In the genomic region with DNA sequence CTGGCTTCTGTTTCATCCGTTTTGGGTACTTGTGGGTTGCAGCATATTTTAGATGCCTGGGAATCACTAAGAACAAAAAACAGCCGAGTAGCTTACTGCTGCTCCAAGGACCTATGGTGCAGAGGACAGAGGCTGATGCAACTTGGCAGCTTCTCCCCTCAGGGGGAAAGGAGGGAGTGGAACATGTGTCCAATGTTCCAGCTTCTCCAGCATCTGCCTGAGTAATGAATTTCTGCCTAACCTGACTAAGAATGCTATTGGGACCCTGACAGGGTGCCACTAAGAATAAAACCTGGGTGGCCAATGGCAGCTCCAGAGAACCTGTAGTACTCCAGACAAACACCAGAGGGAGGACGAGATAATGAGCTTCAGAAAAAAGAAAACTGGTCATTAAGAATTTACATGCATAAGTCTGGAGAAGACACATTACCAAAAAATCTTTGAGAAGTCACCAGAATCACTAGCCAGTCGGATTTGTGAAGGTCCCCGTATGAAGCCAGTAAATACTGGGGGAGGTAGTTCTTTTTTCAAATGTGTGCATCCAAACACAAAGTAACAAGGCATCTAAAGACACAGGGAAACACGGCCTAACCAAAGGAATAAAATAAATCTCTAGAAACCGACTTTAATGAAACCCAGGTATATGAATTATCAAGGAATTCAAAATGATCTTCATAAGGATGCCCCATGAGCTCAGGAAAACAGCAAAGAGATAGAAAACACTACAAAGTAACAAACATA, we compare ENCODE assay signal across 8 cellular contexts.
DNase-seq lines count a peak whose midpoint lies in the region; ATAC-seq and TF ChIP-seq lines count a peak whose summit lies in the region.

No MANE protein-coding gene starts in this region.

- H3K36me3 ChIP-seq in Karpas-422 (ENCODE audit: insufficient read depth, low read length) = no peaks in the 10 kb centered on the region
- H3K36me3 ChIP-seq in prostate gland = no peaks in the 10 kb centered on the region
- H3K36me3 ChIP-seq in gastroesophageal sphincter = no peaks in the 10 kb centered on the region

- H4K20me1 ChIP-seq in Karpas-422 (ENCODE audit: insufficient read depth, low read depth, low read length) = no peaks in the 10 kb centered on the region

- H2AFZ ChIP-seq in Karpas-422 (ENCODE audit: low read length) = no peak overlapping the region

- peak; percentile 57 for TF ChIP-seq CTCF in GM10266 (IDR thresholded peaks at IDR 0.05; ENCODE audit: control insufficient read depth, insufficient read depth, low read depth, missing control alignments)
- peak in 3 of 4 experiments; percentile 25 to 41 (median 39) for TF ChIP-seq CTCF in prostate gland (IDR thresholded peaks at IDR 0.05)
- peak in 1 of 4 experiments; percentile 28 for TF ChIP-seq CTCF in gastroesophageal sphincter (IDR thresholded peaks at IDR 0.05)

- no peak for TF ChIP-seq EP300 in gastroesophageal sphincter (IDR thresholded peaks at IDR 0.05)

- no peak overlapping the region for H3K4me2 ChIP-seq in Karpas-422 (ENCODE audit: low read depth, low read length, poor library complexity, severe bottlenecking)

- H3K4me3 ChIP-seq in Karpas-422 (ENCODE audit: low read length) (no peak overlapping the region), prostate gland (no peak overlapping the region), gastroesophageal sphincter (no peak overlapping the region)

- no peaks in the 10 kb centered on the region for H3K9me3 ChIP-seq in Karpas-422 (ENCODE audit: low read length)
- H3K9me3 ChIP-seq in prostate gland = no peaks in the 10 kb centered on the region
- no peaks in the 10 kb centered on the region for H3K9me3 ChIP-seq in gastroesophageal sphincter

- H3K27ac ChIP-seq in Karpas-422 (ENCODE audit: low read length) (no peak overlapping the region), prostate gland (no peak overlapping the region), gastroesophageal sphincter (no peak overlapping the region)

- no peaks in the 10 kb centered on the region for H3K9me2 ChIP-seq in Karpas-422 (replicated peaks; ENCODE audit: insufficient read depth, low read length)

- H3K27me3 ChIP-seq in Karpas-422 (ENCODE audit: low read length) (no peaks in the 10 kb centered on the region), prostate gland (replicated peaks; ENCODE audit: insufficient read depth) (no peaks in the 10 kb centered on the region), gastroesophageal sphincter (no peaks in the 10 kb centered on the region)

- H3K9ac ChIP-seq in Karpas-422 (ENCODE audit: low read length) = no peak overlapping the region

- 70% methylated on average over 7 of the region's 7 CpGs for WGBS in prostate gland
- WGBS in gastroesophageal sphincter (ENCODE audit: low coverage in 1 of 2), 2 donors = 14 to 63% methylated on average over 1 to 6 of the region's 7 CpGs

- TF ChIP-seq POLR2A in prostate gland (IDR thresholded peaks at IDR 0.05) = no peak
- TF ChIP-seq POLR2A in gastroesophageal sphincter (IDR thresholded peaks at IDR 0.05) = no peak

- DNase-seq in GM10266 (ENCODE audit: extremely low spot score) (peak; percentile 33), Karpas-422 (peak; percentile 80), fibroblast of gingiva (ENCODE audit: low read depth) (peak; percentile 86), prostate gland (ENCODE audit: low spot score) (no peak), NCI-H1436 (lab: John Stamatoyannopoulos, UW) (no peak)
- DNase-seq in activated CD4-positive, alpha-beta T cell treated with anti-CD3 and anti-CD28 coated beads, Interleukin-2, amount 50 U/mL, for 4 hours = peak; percentile 17 to 20

- no peaks in the 10 kb centered on the region for H3K79me2 ChIP-seq in Karpas-422 (ENCODE audit: low read length)

- H3K4me1 ChIP-seq in Karpas-422 (ENCODE audit: low read length) = no peaks in the 10 kb centered on the region
- H3K4me1 ChIP-seq in prostate gland (replicated peaks) = no peaks in the 10 kb centered on the region
- H3K4me1 ChIP-seq in gastroesophageal sphincter = no peaks in the 10 kb centered on the region

- intact Hi-C loops in prostate gland (cut with DNase I) = no loop called here

- ATAC-seq in GM21528 (IDR thresholded peaks at IDR 0.05; ENCODE audit: low FRiP score, unreplicated experiment) (peak; percentile 84), gastroesophageal sphincter (no peak)

Comparison
In these comparisons a context has a peak if more than half of its experiments do, and no peak if none do; other contexts are left out.
1. DNase-seq: peak in GM10266 (single experiment), Karpas-422 (single experiment), activated CD4-positive, alpha-beta T cell treated with anti-CD3 and anti-CD28 coated beads, Interleukin-2, amount 50 U/mL, for 4 hours (2 of 2) and fibroblast of gingiva (single experiment); none in prostate gland (single experiment) and NCI-H1436 (single experiment).